17 cellular contexts compared by ENCODE assay signal in genomic region chr2:206936456-206937222, GRCh38. TPM values are rescaled to one million over a fixed set of nuclear protein-coding genes. Genes with fewer than 3 reads are reported as not detected.
"Had no signal": no experiment of that assay in that cellular context is flagged by ENCODE, and none has a peak within 500 bp of the region (broad histone marks: within the 10 kb centered on the region; RNA-seq: fewer than 3 reads in every experiment).

No MANE protein-coding gene starts in this region.

- H3K4me3 ChIP-seq: ascending aorta, skin epidermis, stomach, thoracic aorta had no signal

- H3K27ac Mint-ChIP-seq: activated CD4-positive, alpha-beta memory T cell treated with anti-CD3 and anti-CD28 coated beads for 36 hours; activated naive CD8-positive, alpha-beta T cell treated with anti-CD3 and anti-CD28 coated beads, Interleukin-2, amount 10 ng/mL, durations not matched to agents 7 days and 5 days; endodermal cell; naive B cell had no signal

- ATAC-seq: activated CD4-positive, CD25-positive, alpha-beta regulatory T cell treated with anti-CD3 and anti-CD28 coated beads, Interleukin-2, amount 50 U/mL, for 24 hours had no signal

- H3K36me3 ChIP-seq: ascending aorta, stomach, thoracic aorta had no signal

- H3K4me1 ChIP-seq: ascending aorta, stomach had no signal

- H3K27me3 Mint-ChIP-seq: activated CD4-positive, alpha-beta memory T cell treated with anti-CD3 and anti-CD28 coated beads for 36 hours; naive B cell had no signal

- H3K9me3 ChIP-seq: stomach, thoracic aorta had no signal

- H3K4me3 Mint-ChIP-seq: activated CD4-positive, alpha-beta memory T cell treated with anti-CD3 and anti-CD28 coated beads for 36 hours; activated naive CD8-positive, alpha-beta T cell treated with anti-CD3 and anti-CD28 coated beads, Interleukin-2, amount 10 ng/mL, durations not matched to agents 7 days and 5 days; endodermal cell; naive B cell had no signal

- DNase-seq: activated CD4-positive, alpha-beta memory T cell treated with anti-CD3 and anti-CD28 coated beads for 36 hours; activated gamma-delta T cell; activated naive CD8-positive, alpha-beta T cell treated with anti-CD3 and anti-CD28 coated beads, Interleukin-2, amount 10 ng/mL, durations not matched to agents 7 days and 5 days; activated T-cell treated with anti-CD3 and anti-CD28 coated beads, Interleukin-2, amount 50 U/mL, for 48 hours; caudate nucleus; endodermal cell; hypothalamus; naive B cell; retina; stomach had no signal

- H3K27me3 ChIP-seq: ascending aorta, stomach had no signal

- H3K36me3 Mint-ChIP-seq: activated CD4-positive, alpha-beta memory T cell treated with anti-CD3 and anti-CD28 coated beads for 36 hours; naive B cell had no signal

- H3K4me1 Mint-ChIP-seq: activated naive CD8-positive, alpha-beta T cell treated with anti-CD3 and anti-CD28 coated beads, Interleukin-2, amount 10 ng/mL, durations not matched to agents 7 days and 5 days; endodermal cell had no signal

RNA-seq across cellular contexts. Expression of gene CPO, which starts 2.7 kb away (rescaled TPM):
- total RNA-seq: activated CD4-positive, alpha-beta memory T cell treated with anti-CD3 and anti-CD28 coated beads for 36 hours; activated naive CD8-positive, alpha-beta T cell treated with anti-CD3 and anti-CD28 coated beads, Interleukin-2, amount 10 ng/mL, durations not matched to agents 7 days and 5 days; ascending aorta; dermis microvascular lymphatic vessel endothelial cell; lung microvascular endothelial cell; T-helper 2 cell treated with Interferon-gamma antibody and Interleukin-4, amounts not matched to agents 100 ng/mL and 5 ng/mL, for 36 hours had no signal
